ENCODE assay signal across 22 cellular contexts in genomic region chr18:49230331-49230730, GRCh38.
"Had no signal": no experiment of that assay in that cellular context is flagged by ENCODE, and none has a peak within 500 bp of the region (broad histone marks: within the 10 kb centered on the region; RNA-seq: fewer than 3 reads in every experiment).

No MANE protein-coding gene starts in this region.

- H3K9me3 ChIP-seq: adrenal gland, ascending aorta, left lung, ovary, right lobe of liver, thoracic aorta had no signal

- H3K4me3 ChIP-seq: adrenal gland, ascending aorta, left lung, ovary, right lobe of liver, skin epidermis, thoracic aorta had no signal

- DNase-seq: activated CD4-positive, alpha-beta T cell treated with anti-CD3 and anti-CD28 coated beads for 48 hours; activated CD4-positive, alpha-beta T cell treated with anti-CD3 and anti-CD28 coated beads, Interleukin-2, amount 50 U/mL, for 48 hours; activated CD8-positive, alpha-beta memory T cell treated with anti-CD3 and anti-CD28 coated beads for 24 hours; activated effector memory CD4-positive, alpha-beta T cell treated with Interleukin-2 at 50 U/mL for 16 hours; activated naive CD4-positive, alpha-beta T cell treated with Interleukin-2 at 50 U/mL for 16 hours; activated naive CD8-positive, alpha-beta T cell treated with anti-CD3 and anti-CD28 coated beads for 36 hours; adrenal gland; brain microvascular endothelial cell; caudate nucleus; foreskin melanocyte; left lung; naive B cell; ovary; right lobe of liver; stimulated activated CD4-positive, alpha-beta T cell treated with anti-CD3 and anti-CD28 coated beads, Interleukin-12 subunit alpha, Interleukin-12 subunit beta, amount 100 ng/mL, for 4 hours; stimulated activated CD4-positive, alpha-beta T cell treated with anti-CD3 and anti-CD28 coated beads, Interleukin-4, amount 100 ng/mL, for 1 hour; T-cell; trophoblast cell had no signal

- H3K4me1 ChIP-seq: right lobe of liver had no signal

- H3K27ac ChIP-seq: adrenal gland, ascending aorta, brain microvascular endothelial cell, left lung, ovary, right lobe of liver, skin epidermis, thoracic aorta, VCaP had no signal

- H3K27me3 ChIP-seq: adrenal gland, ascending aorta, brain microvascular endothelial cell, left lung, ovary, right lobe of liver had no signal

- H3K36me3 ChIP-seq: adrenal gland, brain microvascular endothelial cell, left lung, ovary, right lobe of liver, thoracic aorta had no signal
